Comparison of ENCODE assay signal across 8 cellular contexts in the genomic region with DNA sequence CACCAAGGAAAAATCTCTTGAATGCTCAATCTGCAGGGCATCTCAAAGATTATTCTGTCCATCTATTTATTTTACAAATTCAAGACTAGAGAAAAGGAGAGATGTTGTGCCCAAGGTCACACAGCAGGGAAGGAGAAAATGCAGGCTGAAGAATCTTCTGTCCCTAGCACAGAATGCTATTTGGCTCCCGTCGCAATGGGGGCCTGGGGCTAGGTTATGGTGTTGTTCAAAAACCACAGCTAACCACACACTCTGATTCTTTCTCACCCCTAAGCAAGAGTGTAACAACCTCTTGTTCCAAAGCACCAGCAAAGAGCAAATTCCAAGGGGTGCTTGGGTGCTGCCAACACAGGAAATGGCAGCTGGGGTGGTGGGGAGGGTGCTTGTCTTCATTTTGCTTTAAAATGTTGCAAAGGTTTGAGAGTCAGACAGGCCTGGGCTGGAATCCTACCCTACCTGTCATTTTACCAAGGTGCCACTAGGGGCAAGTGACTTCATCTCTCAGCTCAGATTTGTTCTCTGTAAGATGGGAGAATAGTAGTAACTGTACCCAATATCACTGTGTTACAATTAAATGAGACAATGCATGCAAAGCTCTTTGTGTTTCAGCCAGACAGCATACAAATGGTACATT.
DNase-seq lines count a peak whose midpoint lies in the region; ATAC-seq lines count a peak whose summit lies in the region.

No MANE protein-coding gene starts in this region.

- DNase-seq in NCI-H82 (lab: John Stamatoyannopoulos, UW) (peak; percentile 46), NCI-H82 treated with DMSO at 0.1 percent for 48 hours (lab: John Stamatoyannopoulos, UW; ENCODE audit: unreplicated experiment) (no peak), OCI-M1 (lab: John Stamatoyannopoulos, UW) (peak; percentile 0), glomerular visceral epithelial cell (ENCODE audit: extremely low spot score) (peak; percentile 23), activated T-cell treated with anti-CD3 and anti-CD28 coated beads for 4 hours (no peak), NCI-H1436 treated with DMSO at 0.1 percent for 48 hours (lab: John Stamatoyannopoulos, UW) (no peak), putamen (ENCODE audit: low spot score) (no peak)

- ATAC-seq in HG02610 (IDR thresholded peaks at IDR 0.05; ENCODE audit: unreplicated experiment), result peak; percentile 88

Comparison
In these comparisons a context has a peak if more than half of its experiments do, and no peak if none do; other contexts are left out.
1. DNase-seq: peak in NCI-H82 (single experiment), OCI-M1 (single experiment) and glomerular visceral epithelial cell (single experiment); none in NCI-H82 treated with DMSO at 0.1 percent for 48 hours (single experiment), activated T-cell treated with anti-CD3 and anti-CD28 coated beads for 4 hours (single experiment), NCI-H1436 treated with DMSO at 0.1 percent for 48 hours (single experiment) and putamen (single experiment).